ENCODE assay signal across 8 cellular contexts in genomic region chr16:2048116-2048543, GRCh38. TPM values are rescaled to one million over a fixed set of nuclear protein-coding genes. Genes with fewer than 3 reads are reported as not detected.
DNase-seq lines count a peak whose midpoint lies in the region; ATAC-seq lines count a peak whose summit lies in the region.

No MANE protein-coding gene starts in this region.

- no peak overlapping the region for H3K27ac ChIP-seq in iPS-20b (ENCODE audit: low read length)
- peak overlapping the region; percentile 59 for H3K27ac ChIP-seq in substantia nigra (ENCODE audit: low read depth, low read length, poor library complexity, severe bottlenecking)

- H3K4me3 ChIP-seq in iPS-20b (ENCODE audit: low read length), result peak overlapping the region; percentile 89

- H3K36me3 Mint-ChIP-seq in activated T-cell treated with anti-CD3 and anti-CD28 coated beads, Interleukin-2, amount 50 U/mL, for 72 hours (ENCODE audit: insufficient read depth in 2 of 2), result peaks cover 0 to 1% of the 10 kb centered on the region in 2 donors
- H3K36me3 Mint-ChIP-seq in activated T-helper 1 cell treated with anti-CD3 and anti-CD28 coated beads, Interleukin-12 subunit alpha, Interleukin-12 subunit beta, Interleukin-2, Interleukin-4 antibody, amounts not matched to agents 30 ng/mL and 10 ng/mL and 1 ng/mL, durations not matched to agents 14 hours and 24 hours and 36 hours (ENCODE audit: low read depth), result peaks cover 12% of the 10 kb centered on the region

- H3K36me3 ChIP-seq in iPS-20b (ENCODE audit: insufficient read depth, low read depth, low read length), result peaks cover 30% of the 10 kb centered on the region; the same call in 1 of the 2 replicates

- H3K4me1 Mint-ChIP-seq in activated T-cell treated with anti-CD3 and anti-CD28 coated beads, Interleukin-2, amount 50 U/mL, for 72 hours (ENCODE audit: low read depth), result peaks cover 18% of the 10 kb centered on the region
- peaks cover 21% of the 10 kb centered on the region for H3K4me1 Mint-ChIP-seq in activated T-helper 1 cell treated with anti-CD3 and anti-CD28 coated beads, Interleukin-12 subunit alpha, Interleukin-12 subunit beta, Interleukin-2, Interleukin-4 antibody, amounts not matched to agents 30 ng/mL and 10 ng/mL and 1 ng/mL, durations not matched to agents 14 hours and 24 hours and 36 hours (ENCODE audit: low read depth)

- intact Hi-C loops in activated T-helper 1 cell treated with anti-CD3 and anti-CD28 coated beads, Interleukin-12 subunit alpha, Interleukin-12 subunit beta, Interleukin-2, Interleukin-4 antibody, amounts not matched to agents 30 ng/mL and 10 ng/mL and 1 ng/mL, durations not matched to agents 14 hours and 24 hours and 36 hours (cut with micrococcal nuclease), result loop anchor here (10.0 kb wide), 1 partner anchor 623 kb away; the partner anchor contains the start of gene UQCC4

- no peaks in the 10 kb centered on the region for H3K27me3 ChIP-seq in iPS-20b (ENCODE audit: insufficient read depth, low read length)

- no peak for DNase-seq in activated T-cell treated with anti-CD3 and anti-CD28 coated beads, Interleukin-2, amount 50 U/mL, for 72 hours
- no peak for DNase-seq in activated T-cell treated with anti-CD3 and anti-CD28 coated beads, Interleukin-2, amount 50 U/mL, for 1 hour
- no peak for DNase-seq in activated T-helper 1 cell treated with anti-CD3 and anti-CD28 coated beads, Interleukin-12 subunit alpha, Interleukin-12 subunit beta, Interleukin-2, Interleukin-4 antibody, amounts not matched to agents 30 ng/mL and 10 ng/mL and 1 ng/mL, durations not matched to agents 14 hours and 24 hours and 36 hours (ENCODE audit: low spot score)
- DNase-seq in substantia nigra (lab: John Stamatoyannopoulos, UW) (peak in 4 of 49 donors; percentile 53 to 69 (median 62)), NCI-H2227 treated with DMSO at 0.1 percent for 48 hours (lab: John Stamatoyannopoulos, UW) (no peak), amniotic stem cell (lab: John Stamatoyannopoulos, UW) (no peak), NCI-H446 treated with DMSO at 0.1 percent for 48 hours (lab: John Stamatoyannopoulos, UW) (no peak)

- H3K27me3 Mint-ChIP-seq in activated T-cell treated with anti-CD3 and anti-CD28 coated beads, Interleukin-2, amount 50 U/mL, for 72 hours (ENCODE audit: low read depth), result no peaks in the 10 kb centered on the region
- H3K27me3 Mint-ChIP-seq in activated T-helper 1 cell treated with anti-CD3 and anti-CD28 coated beads, Interleukin-12 subunit alpha, Interleukin-12 subunit beta, Interleukin-2, Interleukin-4 antibody, amounts not matched to agents 30 ng/mL and 10 ng/mL and 1 ng/mL, durations not matched to agents 14 hours and 24 hours and 36 hours (ENCODE audit: insufficient read depth), result no peaks in the 10 kb centered on the region

- peak overlapping the region; percentile 51 for H3K27ac Mint-ChIP-seq in activated T-cell treated with anti-CD3 and anti-CD28 coated beads, Interleukin-2, amount 50 U/mL, for 72 hours
- peak overlapping the region; percentile 83 for H3K27ac Mint-ChIP-seq in activated T-helper 1 cell treated with anti-CD3 and anti-CD28 coated beads, Interleukin-12 subunit alpha, Interleukin-12 subunit beta, Interleukin-2, Interleukin-4 antibody, amounts not matched to agents 30 ng/mL and 10 ng/mL and 1 ng/mL, durations not matched to agents 14 hours and 24 hours and 36 hours

- peak overlapping the region; percentile 91 to 92 for H3K4me3 Mint-ChIP-seq in activated T-cell treated with anti-CD3 and anti-CD28 coated beads, Interleukin-2, amount 50 U/mL, for 72 hours
- H3K4me3 Mint-ChIP-seq in activated T-helper 1 cell treated with anti-CD3 and anti-CD28 coated beads, Interleukin-12 subunit alpha, Interleukin-12 subunit beta, Interleukin-2, Interleukin-4 antibody, amounts not matched to agents 30 ng/mL and 10 ng/mL and 1 ng/mL, durations not matched to agents 14 hours and 24 hours and 36 hours, result peak overlapping the region; percentile 93

- H3K9ac ChIP-seq in iPS-20b (ENCODE audit: low read depth, low read length), result peak overlapping the region; percentile 79; the same call in 1 of the 2 replicates

- H3K9me3 Mint-ChIP-seq in activated T-cell treated with anti-CD3 and anti-CD28 coated beads, Interleukin-2, amount 50 U/mL, for 72 hours, result no peaks in the 10 kb centered on the region
- H3K9me3 Mint-ChIP-seq in activated T-helper 1 cell treated with anti-CD3 and anti-CD28 coated beads, Interleukin-12 subunit alpha, Interleukin-12 subunit beta, Interleukin-2, Interleukin-4 antibody, amounts not matched to agents 30 ng/mL and 10 ng/mL and 1 ng/mL, durations not matched to agents 14 hours and 24 hours and 36 hours, result no peaks in the 10 kb centered on the region

- H3K4me1 ChIP-seq in iPS-20b (ENCODE audit: insufficient read depth, low read length), result peaks cover 4% of the 10 kb centered on the region; the same call in 1 of the 2 replicates

- H3K9me3 ChIP-seq in iPS-20b (ENCODE audit: insufficient read depth, low read depth, low read length), result no peaks in the 10 kb centered on the region

- no peak for ATAC-seq in activated T-cell treated with anti-CD3 and anti-CD28 coated beads, Interleukin-2, amount 50 U/mL, for 72 hours (replicated peaks in 1 of 2)

RNA-seq across cellular contexts. Expression of gene TSC2, which starts 0.3 kb away (rescaled TPM):
- total RNA-seq in activated T-cell treated with anti-CD3 and anti-CD28 coated beads, Interleukin-2, amount 50 U/mL, for 72 hours, result 10 to 100 TPM; 96.6 to 98.4 TPM
- 96.4 and 111 TPM in 2 replicates for total RNA-seq in activated T-helper 1 cell treated with anti-CD3 and anti-CD28 coated beads, Interleukin-12 subunit alpha, Interleukin-12 subunit beta, Interleukin-2, Interleukin-4 antibody, amounts not matched to agents 30 ng/mL and 10 ng/mL and 1 ng/mL, durations not matched to agents 14 hours and 24 hours and 36 hours

RNA-seq across cellular contexts. Expression of gene NTHL1, which starts 0.5 kb away (rescaled TPM):
- 10 to 100 TPM; 13.2 to 21.0 TPM for total RNA-seq in activated T-cell treated with anti-CD3 and anti-CD28 coated beads, Interleukin-2, amount 50 U/mL, for 72 hours
- 50.0 and 52.7 TPM in 2 replicates for total RNA-seq in activated T-helper 1 cell treated with anti-CD3 and anti-CD28 coated beads, Interleukin-12 subunit alpha, Interleukin-12 subunit beta, Interleukin-2, Interleukin-4 antibody, amounts not matched to agents 30 ng/mL and 10 ng/mL and 1 ng/mL, durations not matched to agents 14 hours and 24 hours and 36 hours

RNA-seq across cellular contexts. Expression of gene NHERF2, which starts 21.4 kb away (rescaled TPM):
- total RNA-seq in activated T-cell treated with anti-CD3 and anti-CD28 coated beads, Interleukin-2, amount 50 U/mL, for 72 hours, result 1 to 10 TPM; 2.2 to 3.0 TPM
- total RNA-seq in activated T-helper 1 cell treated with anti-CD3 and anti-CD28 coated beads, Interleukin-12 subunit alpha, Interleukin-12 subunit beta, Interleukin-2, Interleukin-4 antibody, amounts not matched to agents 30 ng/mL and 10 ng/mL and 1 ng/mL, durations not matched to agents 14 hours and 24 hours and 36 hours, result 2.2 and 2.5 TPM in 2 replicates

RNA-seq across cellular contexts. Expression of gene NPW, which starts 28.5 kb away (rescaled TPM):
- 1 to 10 TPM; 1.5 to 1.9 TPM for total RNA-seq in activated T-cell treated with anti-CD3 and anti-CD28 coated beads, Interleukin-2, amount 50 U/mL, for 72 hours
- total RNA-seq in activated T-helper 1 cell treated with anti-CD3 and anti-CD28 coated beads, Interleukin-12 subunit alpha, Interleukin-12 subunit beta, Interleukin-2, Interleukin-4 antibody, amounts not matched to agents 30 ng/mL and 10 ng/mL and 1 ng/mL, durations not matched to agents 14 hours and 24 hours and 36 hours, result 3.6 and 3.9 TPM in 2 replicates

RNA-seq across cellular contexts. Expression of gene ZNF598, which starts 38.5 kb away (rescaled TPM):
- total RNA-seq in activated T-cell treated with anti-CD3 and anti-CD28 coated beads, Interleukin-2, amount 50 U/mL, for 72 hours, result 100 to 1,000 TPM in 1 of 2 donors, 10 to 100 TPM in 1; 87.1 to 110 TPM
- 100 and 105 TPM in 2 replicates for total RNA-seq in activated T-helper 1 cell treated with anti-CD3 and anti-CD28 coated beads, Interleukin-12 subunit alpha, Interleukin-12 subunit beta, Interleukin-2, Interleukin-4 antibody, amounts not matched to agents 30 ng/mL and 10 ng/mL and 1 ng/mL, durations not matched to agents 14 hours and 24 hours and 36 hours
